ENCODE assay signal across 8 cellular contexts in the genomic region with DNA sequence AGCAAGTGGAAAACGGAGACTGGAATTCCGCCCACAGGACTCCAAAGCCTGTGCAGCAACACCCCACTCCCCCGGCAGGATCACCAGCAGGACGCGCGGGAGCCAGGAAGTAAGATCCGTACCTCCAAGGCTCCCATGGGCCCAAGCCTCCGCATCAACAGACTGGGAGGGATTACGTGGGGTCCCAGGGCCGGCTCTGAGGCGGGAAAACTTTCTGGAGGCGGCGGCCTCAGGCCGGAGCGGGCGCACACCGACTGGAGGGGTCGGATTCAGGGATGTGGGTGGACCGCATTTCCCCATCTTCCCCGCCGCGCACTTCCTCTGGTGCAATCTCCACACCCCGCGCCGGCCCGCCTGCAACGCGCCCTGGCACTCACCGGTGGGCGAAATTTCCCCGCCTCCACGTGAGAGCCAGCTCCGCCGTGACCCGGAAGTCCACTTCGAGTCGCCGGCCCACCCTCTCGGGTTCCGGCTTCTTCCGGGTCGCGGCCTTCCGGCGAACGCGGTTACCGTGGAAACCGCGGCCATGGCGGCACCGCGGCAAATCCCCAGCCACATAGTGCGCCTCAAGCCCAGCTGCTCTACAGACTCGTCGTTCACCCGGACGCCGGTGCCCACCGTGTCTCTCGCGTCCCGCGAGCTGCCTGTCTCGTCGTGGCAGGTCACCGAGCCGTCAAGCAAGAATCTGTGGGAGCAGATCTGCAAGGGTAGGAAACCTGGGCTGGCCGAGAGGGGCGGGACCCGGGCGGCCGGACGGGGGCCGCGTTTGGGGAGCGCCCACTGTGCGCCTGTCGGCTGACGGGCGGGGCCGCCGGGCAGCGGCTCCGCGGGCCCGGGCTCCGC. TPM values are rescaled to one million over a fixed set of nuclear protein-coding genes. Genes with fewer than 3 reads are reported as not detected.
DNase-seq lines count a peak whose midpoint lies in the region; ATAC-seq and TF ChIP-seq lines count a peak whose summit lies in the region.

A gene with protein sequence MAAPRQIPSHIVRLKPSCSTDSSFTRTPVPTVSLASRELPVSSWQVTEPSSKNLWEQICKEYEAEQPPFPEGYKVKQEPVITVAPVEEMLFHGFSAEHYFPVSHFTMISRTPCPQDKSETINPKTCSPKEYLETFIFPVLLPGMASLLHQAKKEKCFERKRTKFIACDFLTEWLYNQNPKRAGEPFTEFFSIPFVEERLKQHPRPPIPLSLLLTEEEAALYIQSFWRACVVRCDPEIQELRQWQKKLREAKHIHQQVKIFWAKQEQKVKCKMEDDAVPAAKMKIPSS (plus strand): TSS at position 491 of the 843 bp plus-strand sequence. CDS start 36 bp downstream, at position 527.
A gene with protein sequence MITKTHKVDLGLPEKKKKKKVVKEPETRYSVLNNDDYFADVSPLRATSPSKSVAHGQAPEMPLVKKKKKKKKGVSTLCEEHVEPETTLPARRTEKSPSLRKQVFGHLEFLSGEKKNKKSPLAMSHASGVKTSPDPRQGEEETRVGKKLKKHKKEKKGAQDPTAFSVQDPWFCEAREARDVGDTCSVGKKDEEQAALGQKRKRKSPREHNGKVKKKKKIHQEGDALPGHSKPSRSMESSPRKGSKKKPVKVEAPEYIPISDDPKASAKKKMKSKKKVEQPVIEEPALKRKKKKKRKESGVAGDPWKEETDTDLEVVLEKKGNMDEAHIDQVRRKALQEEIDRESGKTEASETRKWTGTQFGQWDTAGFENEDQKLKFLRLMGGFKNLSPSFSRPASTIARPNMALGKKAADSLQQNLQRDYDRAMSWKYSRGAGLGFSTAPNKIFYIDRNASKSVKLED (minus strand): TSS at position 447 of the 843 bp plus-strand sequence. CDS start 3,192 bp downstream, outside the sequence.

- no peaks in the 10 kb centered on the region for H3K27me3 Mint-ChIP-seq in T-cell

- H3K9me3 Mint-ChIP-seq in T-cell: no peaks in the 10 kb centered on the region

- H3K36me3 Mint-ChIP-seq in T-cell: peaks cover 18% of the 10 kb centered on the region

- H3K27ac Mint-ChIP-seq in T-cell: peak within 1 kb of the TSS; percentile 74 to 79

- H3K4me1 Mint-ChIP-seq in T-cell: peaks cover 36 to 42% (median 37%) of the 10 kb centered on the region in 3 donors

- H3K9me3 ChIP-seq in upper lobe of left lung: no peaks in the 10 kb centered on the region

- no peaks in the 10 kb centered on the region for H3K27me3 ChIP-seq in upper lobe of left lung

- H3K27ac ChIP-seq in upper lobe of left lung: peak within 1 kb of the TSS; percentile 74 to 86 (median 79)

- H3K36me3 ChIP-seq in upper lobe of left lung: peaks cover 0 to 18% (median 8%) of the 10 kb centered on the region in 4 donors

- intact Hi-C loops in left cardiac atrium (cut with DNase I) (loop anchor here (2.0 to 10.0 kb wide), 2 partner anchors 167 kb away; a partner anchor contains a TSS), posterior vena cava (cut with DNase I) (loop anchor here in 1 of 2 donors (2.0 kb wide), 1 partner anchor 165 kb away; no protein-coding TSS in a partner anchor)

- H3K4me3 Mint-ChIP-seq in T-cell: peak within 1 kb of the TSS; percentile 90 to 91 (median 91)

- ATAC-seq in HG02610 (IDR thresholded peaks at IDR 0.05; ENCODE audit: unreplicated experiment) (peak; percentile 94), T-cell (replicated peaks in 1 of 4) (peak; percentile 89 to 98 (median 97)), left cardiac atrium (peak; percentile 98), upper lobe of left lung (ENCODE audit: low FRiP score in 2 of 2) (peak; percentile 91 to 97)

- POLR2A ChIA-PET in T-cell (lab: Charles Lee): interaction anchor here (1.0 to 1.1 kb wide), 2 partner anchors 22 to 163 kb away, joined by 3 read pairs; a partner anchor contains a TSS

- peak in 1 of 4 donors; percentile 41 for TF ChIP-seq EP300 in upper lobe of left lung (IDR thresholded peaks at IDR 0.05)

- TF ChIP-seq CTCF in GM12875 (IDR thresholded peaks at IDR 0.05; ENCODE audit: borderline replicate concordance, insufficient read depth, low read depth, low read length) (no peak), upper lobe of left lung (IDR thresholded peaks at IDR 0.05) (peak in 4 of 6 experiments; percentile 7 to 35 (median 17))

- TF ChIP-seq POLR2A in upper lobe of left lung (IDR thresholded peaks at IDR 0.05): peak in 2 of 4 donors; percentile 28 to 69

- H3K4me1 ChIP-seq in upper lobe of left lung: peaks cover 12 to 23% (median 14%) of the 10 kb centered on the region in 4 donors

- WGBS in upper lobe of left lung, 2 donors: 1% methylated on average over 51 to 52 of the region's 88 CpGs

- DNase-seq in NCI-H1092 (lab: John Stamatoyannopoulos, UW) (peak; percentile 87), T-cell (peak; percentile 64 to 90 (median 86)), amniotic stem cell (lab: John Stamatoyannopoulos, UW) (peak; percentile 59), left cardiac atrium (peak; percentile 95), posterior vena cava (ENCODE audit: low spot score) (peak; percentile 97), upper lobe of left lung (peak; percentile 92 to 96)

- peak within 1 kb of the TSS; percentile 69 for H3K4me3 ChIP-seq in GM12875 (ENCODE audit: low read depth, low read length)
- H3K4me3 ChIP-seq in upper lobe of left lung: peak within 1 kb of the TSS; percentile 59 to 100 (median 90)

- CTCF ChIA-PET in T-cell (lab: Charles Lee): interaction anchor here in 1 of 2 donors (1.3 to 1.4 kb wide), 2 partner anchors 22 to 78 kb away, joined by 3 read pairs; no protein-coding TSS in a partner anchor

RNA-seq across cellular contexts. Expression of the first gene that starts in this region (rescaled TPM):
- total RNA-seq in T-cell (1 to 10 TPM; 1.6 to 3.3 (median 2.0) TPM), left cardiac atrium (1 to 10 TPM; 4.3 to 6.6 TPM), posterior vena cava (1 to 10 TPM; 7.9 to 9.5 TPM), upper lobe of left lung (10 to 100 TPM in 5 of 6 donors, 1 to 10 TPM in 1; 9.3 to 50.3 (median 18.3) TPM)

RNA-seq across cellular contexts. Expression of the second gene that starts in this region (rescaled TPM):
- 10 to 100 TPM in 4 of 5 donors, 1 to 10 TPM in 1; 8.2 to 20.4 (median 18.6) TPM for total RNA-seq in T-cell
- total RNA-seq in left cardiac atrium: 1 to 10 TPM; 8.5 to 9.1 TPM
- total RNA-seq in posterior vena cava: 10 to 100 TPM in 1 of 2 donors, 1 to 10 TPM in 1; 9.5 to 11.0 TPM
- total RNA-seq in upper lobe of left lung: 10 to 100 TPM in 4 of 6 donors, 1 to 10 TPM in 2; 4.4 to 23.3 (median 12.1) TPM

Comparison
In these comparisons a context has a peak if more than half of its experiments do, and no peak if none do; other contexts are left out.
1. Peak in every context shown above with its lines: DNase-seq, ATAC-seq, H3K4me3 ChIP-seq and H3K27ac ChIP-seq.